In genomic region chr6:123508290-123508689, GRCh38 we compare ENCODE assay signal across 39 cellular contexts.
"Had no signal": no experiment of that assay in that cellular context is flagged by ENCODE, and none has a peak within 500 bp of the region (broad histone marks: within the 10 kb centered on the region; RNA-seq: fewer than 3 reads in every experiment).

No MANE protein-coding gene starts in this region.

- H3K9me3 ChIP-seq: adrenal gland, ascending aorta, body of pancreas, breast epithelium had no signal

- H3K36me3 ChIP-seq: adrenal gland, ascending aorta, brain microvascular endothelial cell, breast epithelium had no signal

- H3K27ac ChIP-seq: adrenal gland, ascending aorta, body of pancreas, brain microvascular endothelial cell, breast epithelium, cardiac muscle cell had no signal

- ATAC-seq: activated naive CD4-positive, alpha-beta T cell treated with anti-CD3 and anti-CD28 coated beads, Interleukin-2, amount 50 U/mL, for 72 hours; activated naive CD8-positive, alpha-beta T cell treated with anti-CD3 and anti-CD28 coated beads, Interleukin-2, amount 50 U/mL, for 24 hours; activated T-cell treated with anti-CD3 and anti-CD28 coated beads, Interleukin-2, amount 50 U/mL, for 4 hours; activated T-cell treated with anti-CD3 and anti-CD28 coated beads, Interleukin-2, amount 50 U/mL, for 72 hours; activated T-helper 17 cell treated with anti-CD3 and anti-CD28 coated beads, Interleukin-2, amount 50 U/mL, for 72 hours; body of pancreas had no signal

- H3K4me1 Mint-ChIP-seq: activated naive CD4-positive, alpha-beta T cell treated with anti-CD3 and anti-CD28 coated beads, Interleukin-2, amount 10 ng/mL, durations not matched to agents 7 days and 5 days; activated naive CD4-positive, alpha-beta T cell treated with anti-CD3 and anti-CD28 coated beads, Interleukin-2, amount 50 U/mL, for 24 hours; activated naive CD8-positive, alpha-beta T cell treated with anti-CD3 and anti-CD28 coated beads for 36 hours; activated naive CD8-positive, alpha-beta T cell treated with anti-CD3 and anti-CD28 coated beads, Interleukin-2, amount 10 ng/mL, durations not matched to agents 7 days and 5 days; activated naive CD8-positive, alpha-beta T cell treated with anti-CD3 and anti-CD28 coated beads, Interleukin-2, amount 50 U/mL, for 24 hours; activated T-helper 17 cell treated with anti-CD3 and anti-CD28 coated beads, Interleukin-2, amount 50 U/mL, for 72 hours; brain; central memory CD8-positive, alpha-beta T cell had no signal

- H3K36me3 Mint-ChIP-seq: activated naive CD4-positive, alpha-beta T cell treated with anti-CD3 and anti-CD28 coated beads, Interleukin-2, amount 10 ng/mL, durations not matched to agents 7 days and 5 days; activated naive CD4-positive, alpha-beta T cell treated with anti-CD3 and anti-CD28 coated beads, Interleukin-2, amount 50 U/mL, for 24 hours; activated naive CD4-positive, alpha-beta T cell treated with anti-CD3 and anti-CD28 coated beads, Interleukin-2, amount 50 U/mL, for 72 hours; activated naive CD8-positive, alpha-beta T cell; activated naive CD8-positive, alpha-beta T cell treated with anti-CD3 and anti-CD28 coated beads for 36 hours; activated naive CD8-positive, alpha-beta T cell treated with anti-CD3 and anti-CD28 coated beads, Interleukin-2, amount 10 ng/mL, durations not matched to agents 7 days and 5 days; brain had no signal

- H3K27ac Mint-ChIP-seq: activated naive CD4-positive, alpha-beta T cell treated with anti-CD3 and anti-CD28 coated beads for 36 hours; activated naive CD4-positive, alpha-beta T cell treated with anti-CD3 and anti-CD28 coated beads, Interleukin-2, amount 10 ng/mL, durations not matched to agents 7 days and 5 days; activated naive CD4-positive, alpha-beta T cell treated with anti-CD3 and anti-CD28 coated beads, Interleukin-2, amount 50 U/mL, for 24 hours; activated naive CD4-positive, alpha-beta T cell treated with anti-CD3 and anti-CD28 coated beads, Interleukin-2, amount 50 U/mL, for 72 hours; activated naive CD8-positive, alpha-beta T cell; activated naive CD8-positive, alpha-beta T cell treated with anti-CD3 and anti-CD28 coated beads for 36 hours; activated naive CD8-positive, alpha-beta T cell treated with anti-CD3 and anti-CD28 coated beads, Interleukin-2, amount 10 ng/mL, durations not matched to agents 7 days and 5 days; activated naive CD8-positive, alpha-beta T cell treated with anti-CD3 and anti-CD28 coated beads, Interleukin-2, amount 50 U/mL, for 24 hours; activated T-cell treated with anti-CD3 and anti-CD28 coated beads, Interleukin-2, amount 50 U/mL, for 24 hours; activated T-cell treated with anti-CD3 and anti-CD28 coated beads, Interleukin-2, amount 50 U/mL, for 72 hours; activated T-helper 1 cell treated with anti-CD3 and anti-CD28 coated beads, Interleukin-12 subunit alpha, Interleukin-12 subunit beta, Interleukin-2, Interleukin-4 antibody, amounts not matched to agents 30 ng/mL and 10 ng/mL and 1 ng/mL, durations not matched to agents 14 hours and 24 hours and 36 hours; activated T-helper 17 cell treated with anti-CD3 and anti-CD28 coated beads, Interleukin-2, amount 50 U/mL, for 72 hours; activated T-helper 2 cell treated with anti-CD3 and anti-CD28 coated beads, Interferon-gamma antibody, Interleukin-2, Interleukin-4, amounts not matched to agents 10 μg/mL and 5 μg/mL and 100 μg/mL, durations not matched to agents 14 hours and 24 hours and 36 hours; brain had no signal

- H3K4me3 ChIP-seq: adrenal gland, ascending aorta, body of pancreas, breast epithelium, cardiac muscle cell had no signal

- H3K9me3 Mint-ChIP-seq: activated naive CD4-positive, alpha-beta T cell treated with anti-CD3 and anti-CD28 coated beads for 36 hours; activated naive CD4-positive, alpha-beta T cell treated with anti-CD3 and anti-CD28 coated beads, Interleukin-2, amount 10 ng/mL, durations not matched to agents 7 days and 5 days; activated naive CD8-positive, alpha-beta T cell treated with anti-CD3 and anti-CD28 coated beads for 36 hours; activated naive CD8-positive, alpha-beta T cell treated with anti-CD3 and anti-CD28 coated beads, Interleukin-2, amount 50 U/mL, for 24 hours; activated T-helper 1 cell treated with anti-CD3 and anti-CD28 coated beads, Interleukin-12 subunit alpha, Interleukin-12 subunit beta, Interleukin-2, Interleukin-4 antibody, amounts not matched to agents 30 ng/mL and 10 ng/mL and 1 ng/mL, durations not matched to agents 14 hours and 24 hours and 36 hours; activated T-helper 2 cell treated with anti-CD3 and anti-CD28 coated beads, Interferon-gamma antibody, Interleukin-2, Interleukin-4, amounts not matched to agents 10 μg/mL and 5 μg/mL and 100 μg/mL, durations not matched to agents 14 hours and 24 hours and 36 hours; brain had no signal

- H3K4me1 ChIP-seq: adrenal gland, ascending aorta, body of pancreas, breast epithelium had no signal

- DNase-seq: activated effector memory CD4-positive, alpha-beta T cell treated with anti-CD3 and anti-CD28 coated beads, Interleukin-2, amount 50 U/mL, for 16 hours; activated effector memory CD4-positive, alpha-beta T cell treated with Interleukin-2 at 50 U/mL for 16 hours; activated gamma-delta T cell; activated gamma-delta T cell treated with Interleukin-2 at 50 U/mL for 16 hours; activated naive CD4-positive, alpha-beta T cell; activated naive CD4-positive, alpha-beta T cell treated with anti-CD3 and anti-CD28 coated beads for 36 hours; activated naive CD4-positive, alpha-beta T cell treated with anti-CD3 and anti-CD28 coated beads, Interleukin-2, amount 10 ng/mL, durations not matched to agents 7 days and 5 days; activated naive CD4-positive, alpha-beta T cell treated with anti-CD3 and anti-CD28 coated beads, Interleukin-2, amount 50 U/mL, for 16 hours; activated naive CD4-positive, alpha-beta T cell treated with Interleukin-2 at 50 U/mL for 16 hours; activated naive CD8-positive, alpha-beta T cell treated with anti-CD3 and anti-CD28 coated beads for 36 hours; activated naive CD8-positive, alpha-beta T cell treated with anti-CD3 and anti-CD28 coated beads, Interleukin-2, amount 10 ng/mL, durations not matched to agents 7 days and 5 days; activated naive CD8-positive, alpha-beta T cell treated with anti-CD3 and anti-CD28 coated beads, Interleukin-2, amount 50 U/mL, for 24 hours; activated T-cell treated with anti-CD3 and anti-CD28 coated beads for 4 hours; activated T-cell treated with anti-CD3 and anti-CD28 coated beads, Interleukin-2, amount 50 U/mL, for 1 hour; activated T-cell treated with anti-CD3 and anti-CD28 coated beads, Interleukin-2, amount 50 U/mL, for 24 hours; activated T-cell treated with anti-CD3 and anti-CD28 coated beads, Interleukin-2, amount 50 U/mL, for 4 hours; activated T-cell treated with anti-CD3 and anti-CD28 coated beads, Interleukin-2, amount 50 U/mL, for 48 hours; activated T-cell treated with anti-CD3 and anti-CD28 coated beads, Interleukin-2, amount 50 U/mL, for 72 hours; adrenal gland; amniotic stem cell; amygdala; anterior cingulate cortex; aorta; body of pancreas; brain microvascular endothelial cell; caudate nucleus; central memory CD4-positive, alpha-beta T cell; cerebellar nuclear complex had no signal

- H3K27me3 Mint-ChIP-seq: activated naive CD4-positive, alpha-beta T cell treated with anti-CD3 and anti-CD28 coated beads, Interleukin-2, amount 10 ng/mL, durations not matched to agents 7 days and 5 days; activated naive CD4-positive, alpha-beta T cell treated with anti-CD3 and anti-CD28 coated beads, Interleukin-2, amount 50 U/mL, for 24 hours; activated naive CD8-positive, alpha-beta T cell; activated naive CD8-positive, alpha-beta T cell treated with anti-CD3 and anti-CD28 coated beads for 36 hours; activated naive CD8-positive, alpha-beta T cell treated with anti-CD3 and anti-CD28 coated beads, Interleukin-2, amount 10 ng/mL, durations not matched to agents 7 days and 5 days; activated naive CD8-positive, alpha-beta T cell treated with anti-CD3 and anti-CD28 coated beads, Interleukin-2, amount 50 U/mL, for 24 hours; activated T-cell treated with anti-CD3 and anti-CD28 coated beads, Interleukin-2, amount 50 U/mL, for 24 hours; activated T-helper 17 cell treated with anti-CD3 and anti-CD28 coated beads, Interleukin-2, amount 50 U/mL, for 72 hours; brain; central memory CD8-positive, alpha-beta T cell had no signal

- H3K27me3 ChIP-seq: adrenal gland, ascending aorta, brain microvascular endothelial cell, breast epithelium, cardiac muscle cell had no signal

- H3K4me3 Mint-ChIP-seq: activated naive CD4-positive, alpha-beta T cell treated with anti-CD3 and anti-CD28 coated beads for 36 hours; activated naive CD4-positive, alpha-beta T cell treated with anti-CD3 and anti-CD28 coated beads, Interleukin-2, amount 10 ng/mL, durations not matched to agents 7 days and 5 days; activated naive CD4-positive, alpha-beta T cell treated with anti-CD3 and anti-CD28 coated beads, Interleukin-2, amount 50 U/mL, for 24 hours; activated naive CD8-positive, alpha-beta T cell; activated naive CD8-positive, alpha-beta T cell treated with anti-CD3 and anti-CD28 coated beads for 36 hours; activated naive CD8-positive, alpha-beta T cell treated with anti-CD3 and anti-CD28 coated beads, Interleukin-2, amount 10 ng/mL, durations not matched to agents 7 days and 5 days; activated naive CD8-positive, alpha-beta T cell treated with anti-CD3 and anti-CD28 coated beads, Interleukin-2, amount 50 U/mL, for 24 hours; activated T-cell treated with anti-CD3 and anti-CD28 coated beads, Interleukin-2, amount 50 U/mL, for 24 hours; activated T-cell treated with anti-CD3 and anti-CD28 coated beads, Interleukin-2, amount 50 U/mL, for 4 hours; activated T-cell treated with anti-CD3 and anti-CD28 coated beads, Interleukin-2, amount 50 U/mL, for 72 hours; activated T-helper 1 cell treated with anti-CD3 and anti-CD28 coated beads, Interleukin-12 subunit alpha, Interleukin-12 subunit beta, Interleukin-2, Interleukin-4 antibody, amounts not matched to agents 30 ng/mL and 10 ng/mL and 1 ng/mL, durations not matched to agents 14 hours and 24 hours and 36 hours; activated T-helper 17 cell treated with anti-CD3 and anti-CD28 coated beads, Interleukin-2, amount 50 U/mL, for 72 hours; brain; central memory CD8-positive, alpha-beta T cell had no signal
